Comparison of ENCODE assay signal across 15 cellular contexts in genomic region chr20:53786071-53786444, GRCh38.
A peak's percentile ranks its signal among the peaks of the same experiment; 100 is the strongest.
DNase-seq lines count a peak whose midpoint lies in the region; ATAC-seq and TF ChIP-seq lines count a peak whose summit lies in the region.
"Had no signal": no experiment of that assay in that cellular context is flagged by ENCODE, and none has a peak within 500 bp of the region (broad histone marks: within the 10 kb centered on the region; RNA-seq: fewer than 3 reads in every experiment).

No MANE protein-coding gene starts in this region.

- H3K9ac ChIP-seq in SK-N-SH (no peak overlapping the region), mesendoderm (ENCODE audit: low read length) (no peak overlapping the region)
- H3K9ac ChIP-seq: KMS-11 had no signal

- H3K4me2 ChIP-seq in SK-N-SH (no peak overlapping the region), mesendoderm (ENCODE audit: low read length) (no peak overlapping the region)
- H3K4me2 ChIP-seq: KMS-11 had no signal

- H3K36me3 ChIP-seq in SK-N-SH (replicated peaks in 1 of 2; ENCODE audit: control insufficient read depth in 1 of 2, insufficient read depth in 2 of 2, low read length in 1 of 2), result no peaks in the 10 kb centered on the region
- H3K36me3 ChIP-seq in mesendoderm (ENCODE audit: control insufficient read depth, insufficient read depth, low read length), result no peaks in the 10 kb centered on the region
- H3K36me3 ChIP-seq: ascending aorta had no signal

- H3K27me3 ChIP-seq in SK-N-SH (ENCODE audit: insufficient read depth) (no peaks in the 10 kb centered on the region), mesendoderm (ENCODE audit: insufficient read depth, low read length, poor library complexity) (no peaks in the 10 kb centered on the region)
- H3K27me3 ChIP-seq: ascending aorta had no signal

- H4K20me1 ChIP-seq in SK-N-SH (ENCODE audit: insufficient read depth), result no peaks in the 10 kb centered on the region

- no peak overlapping the region for H3K56ac ChIP-seq in mesendoderm (ENCODE audit: low read length)

- ATAC-seq in SK-N-SH treated with all-trans-retinoic acid at 6 μM for 48 hours (no peak), WTC11 (no peak), GM21447 (IDR thresholded peaks at IDR 0.05; ENCODE audit: unreplicated experiment) (no peak), HG03097 (IDR thresholded peaks at IDR 0.05; ENCODE audit: low FRiP score, unreplicated experiment) (no peak)

- no peak overlapping the region for H4K8ac ChIP-seq in mesendoderm (ENCODE audit: low read depth, low read length)

- no peaks in the 10 kb centered on the region for H3K9me3 ChIP-seq in SK-N-SH
- H3K9me3 ChIP-seq: ascending aorta had no signal

- H3K79me2 ChIP-seq in SK-N-SH (ENCODE audit: insufficient read depth), result no peaks in the 10 kb centered on the region
- no peaks in the 10 kb centered on the region for H3K79me2 ChIP-seq in mesendoderm (ENCODE audit: control insufficient read depth, insufficient read depth, low read length)

- H3K4ac ChIP-seq in mesendoderm (ENCODE audit: low read depth, low read length), result no peak overlapping the region

- TF ChIP-seq RAD21 in SK-N-SH (IDR thresholded peaks at IDR 0.05; ENCODE audit: low read length), result no peak

- no peak overlapping the region for H3K4me3 Mint-ChIP-seq in WTC11
- H3K4me3 Mint-ChIP-seq: nephron; T-helper 2 cell treated with Interferon-gamma antibody and Interleukin-4, amounts not matched to agents 5 μg/mL and 100 μg/mL, for 36 hours had no signal

- TF ChIP-seq EP300 in SK-N-SH (IDR thresholded peaks at IDR 0.05; ENCODE audit: borderline replicate concordance in 1 of 2, low read depth in 1 of 2, low read length in 1 of 2), result no peak

- H3K36me3 Mint-ChIP-seq in WTC11, result no peaks in the 10 kb centered on the region

- H3K27ac ChIP-seq in SK-N-SH (ENCODE audit: low read depth in 2 of 2, low read length in 1 of 2), result peak overlapping the region in 1 of 2 experiments; percentile 98; a peak in 1 of 4 replicates
- H3K27ac ChIP-seq in mesendoderm (ENCODE audit: low read depth, low read length), result no peak overlapping the region
- H3K27ac ChIP-seq: ascending aorta, KMS-11 had no signal

- no peak overlapping the region for H2BK120ac ChIP-seq in mesendoderm (ENCODE audit: low read depth, low read length)

- H2BK5ac ChIP-seq in mesendoderm (ENCODE audit: low read length), result no peak overlapping the region

- POLR2A ChIA-PET in SK-N-SH (lab: Yijun Ruan, JAX), result no interaction called here
- POLR2A ChIA-PET in WTC11 (lab: Charles Lee), result no interaction called here

- H3K4me3 ChIP-seq in SK-N-SH (ENCODE audit: low read depth in 2 of 2, low read length in 1 of 2) (no peak overlapping the region), mesendoderm (ENCODE audit: low read length) (no peak overlapping the region)
- H3K4me3 ChIP-seq: ascending aorta had no signal

- peak overlapping the region; percentile 39 for H3K18ac ChIP-seq in mesendoderm (ENCODE audit: low read length)

- peak overlapping the region; percentile 38; the same call in 1 of the 2 replicates for H2AFZ ChIP-seq in SK-N-SH (ENCODE audit: low read depth)

- H2AK5ac ChIP-seq in mesendoderm (ENCODE audit: low read length), result no peak overlapping the region

- 0 out of 2 replicates have a peak overlapping the region, but pooled peaks have one; percentile 22 for H3K27ac Mint-ChIP-seq in WTC11
- H3K27ac Mint-ChIP-seq: nephron; T-helper 2 cell treated with Interferon-gamma antibody and Interleukin-4, amounts not matched to agents 5 μg/mL and 100 μg/mL, for 36 hours had no signal

- no peaks in the 10 kb centered on the region; the same call in 1 of the 2 replicates for H3K9me3 Mint-ChIP-seq in WTC11
- H3K9me3 Mint-ChIP-seq: nephron; T-helper 2 cell treated with Interferon-gamma antibody and Interleukin-4, amounts not matched to agents 5 μg/mL and 100 μg/mL, for 36 hours had no signal

- no peaks in the 10 kb centered on the region for H3K9me2 ChIP-seq in SK-N-SH

- H3K79me1 ChIP-seq in mesendoderm (ENCODE audit: low read length), result no peaks in the 10 kb centered on the region

- H3K27me3 Mint-ChIP-seq in WTC11 (ENCODE audit: low read depth), result no peaks in the 10 kb centered on the region

- no peak for TF ChIP-seq CTCF in SK-N-SH (IDR thresholded peaks at IDR 0.05)
- no peak for TF ChIP-seq CTCF in WTC11 (IDR thresholded peaks at IDR 0.05)

- DNase-seq in SK-N-SH, result no peak
- no peak for DNase-seq in WTC11 (ENCODE audit: low spot score)
- no peak for DNase-seq in mesendoderm
- DNase-seq in NCI-H446 treated with DMSO at 0.1 percent for 48 hours (lab: John Stamatoyannopoulos, UW), result no peak
- DNase-seq in NCI-H1694 treated with DMSO at 0.1 percent for 48 hours (lab: John Stamatoyannopoulos, UW), result no peak
- DNase-seq: ACHN, islet precursor cell, NCI-H1930 had no signal

- WGBS in SK-N-SH (ENCODE audit: low lambda C conversion rate), result 68% methylated on average over 3 of the region's 3 CpGs
- no CpG with 5 or more reads among the region's 3 CpGs for WGBS in mesendoderm (ENCODE audit: extremely low coverage, insufficient coverage, low lambda C conversion rate)

- H3K4me1 ChIP-seq in SK-N-SH (ENCODE audit: control insufficient read depth in 1 of 2, insufficient read depth in 2 of 2, low read depth in 1 of 2, low read length in 1 of 2), result peaks cover 0 to 18% of the 10 kb centered on the region in 2 experiments; a peak in 3 of 4 replicates
- peaks cover 2% of the 10 kb centered on the region for H3K4me1 ChIP-seq in mesendoderm (ENCODE audit: control insufficient read depth, low read depth, low read length)
- H3K4me1 ChIP-seq: ascending aorta had no signal

- peaks cover 29% of the 10 kb centered on the region for H3F3A ChIP-seq in SK-N-SH (replicated peaks; ENCODE audit: insufficient read depth)

- CTCF ChIA-PET in SK-N-SH (lab: Yijun Ruan, JAX) (no interaction called here), WTC11 (lab: Charles Lee) (no interaction called here)

- no peak overlapping the region for H4K5ac ChIP-seq in mesendoderm (ENCODE audit: low read length)

- no peak overlapping the region for H3K23ac ChIP-seq in mesendoderm (ENCODE audit: low read length)

- H3K4me1 Mint-ChIP-seq in WTC11, result peaks cover 42% of the 10 kb centered on the region

- no peak overlapping the region for H2BK15ac ChIP-seq in mesendoderm (replicated peaks; ENCODE audit: low read depth)

TF ChIP-seq in SK-N-SH, 30 proteins besides CTCF, POLR2A, EP300 and RAD21 (continues in another document):
- no peak for TF ChIP-seq TCF12 (IDR thresholded peaks at IDR 0.05)
- no peak for TF ChIP-seq EZH2phosphoT487 (IDR thresholded peaks at IDR 0.05; ENCODE audit: borderline replicate concordance, low read depth)
- no peak for TF ChIP-seq SIN3A (IDR thresholded peaks at IDR 0.05; ENCODE audit: borderline replicate concordance, low read depth, low read length)
- TF ChIP-seq TAF1 (IDR thresholded peaks at IDR 0.05; ENCODE audit: borderline replicate concordance, low read depth, low read length), result no peak
- TF ChIP-seq NFIC (IDR thresholded peaks at IDR 0.05; ENCODE audit: borderline replicate concordance), result no peak
- TF ChIP-seq GABPA (IDR thresholded peaks at IDR 0.05; ENCODE audit: low read depth), result no peak

TF ChIP-seq in SK-N-SH treated with all-trans-retinoic acid at 6 μM for 48 hours, 23 proteins besides CTCF, POLR2A, EP300 and RAD21 (continues in another document):
- TF ChIP-seq ESRRG (CRISPR knock-in tag; IDR thresholded peaks at IDR 0.05) (no peak), TCF4 (CRISPR knock-in tag; IDR thresholded peaks at IDR 0.05; ENCODE audit: borderline replicate concordance) (no peak), GLIS3 (CRISPR knock-in tag; IDR thresholded peaks at IDR 0.05) (no peak)
- TF ChIP-seq, protein P1, sequence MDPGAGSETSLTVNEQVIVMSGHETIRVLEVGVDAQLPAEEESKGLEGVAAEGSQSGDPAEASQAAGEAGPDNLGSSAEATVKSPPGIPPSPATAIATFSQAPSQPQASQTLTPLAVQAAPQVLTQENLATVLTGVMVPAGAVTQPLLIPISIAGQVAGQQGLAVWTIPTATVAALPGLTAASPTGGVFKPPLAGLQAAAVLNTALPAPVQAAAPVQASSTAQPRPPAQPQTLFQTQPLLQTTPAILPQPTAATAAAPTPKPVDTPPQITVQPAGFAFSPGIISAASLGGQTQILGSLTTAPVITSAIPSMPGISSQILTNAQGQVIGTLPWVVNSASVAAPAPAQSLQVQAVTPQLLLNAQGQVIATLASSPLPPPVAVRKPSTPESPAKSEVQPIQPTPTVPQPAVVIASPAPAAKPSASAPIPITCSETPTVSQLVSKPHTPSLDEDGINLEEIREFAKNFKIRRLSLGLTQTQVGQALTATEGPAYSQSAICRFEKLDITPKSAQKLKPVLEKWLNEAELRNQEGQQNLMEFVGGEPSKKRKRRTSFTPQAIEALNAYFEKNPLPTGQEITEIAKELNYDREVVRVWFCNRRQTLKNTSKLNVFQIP (CRISPR knock-in tag; IDR thresholded peaks at IDR 0.05; ENCODE audit: borderline replicate concordance, low read depth), result no peak

TF ChIP-seq in WTC11, 78 proteins besides CTCF, POLR2A, EP300 and RAD21 (continues in another document):
- TF ChIP-seq TEAD1 (CRISPR knock-in tag; IDR thresholded peaks at IDR 0.05) (no peak), FOXK1 (CRISPR knock-in tag; IDR thresholded peaks at IDR 0.05) (no peak), ZSCAN18 (CRISPR knock-in tag; IDR thresholded peaks at IDR 0.05) (no peak), ZNF138 (CRISPR knock-in tag; conservative IDR thresholded peaks at IDR 0.05) (no peak), NR2C2 (CRISPR knock-in tag; IDR thresholded peaks at IDR 0.05) (no peak), ZNF416 (CRISPR knock-in tag; IDR thresholded peaks at IDR 0.05) (no peak), JAZF1 (CRISPR knock-in tag; IDR thresholded peaks at IDR 0.05) (no peak), NR1H2 (CRISPR knock-in tag; IDR thresholded peaks at IDR 0.05) (no peak), TP53 (CRISPR knock-in tag; IDR thresholded peaks at IDR 0.05) (no peak), ETV6 (CRISPR knock-in tag; IDR thresholded peaks at IDR 0.05) (no peak)
